In the genomic region with DNA sequence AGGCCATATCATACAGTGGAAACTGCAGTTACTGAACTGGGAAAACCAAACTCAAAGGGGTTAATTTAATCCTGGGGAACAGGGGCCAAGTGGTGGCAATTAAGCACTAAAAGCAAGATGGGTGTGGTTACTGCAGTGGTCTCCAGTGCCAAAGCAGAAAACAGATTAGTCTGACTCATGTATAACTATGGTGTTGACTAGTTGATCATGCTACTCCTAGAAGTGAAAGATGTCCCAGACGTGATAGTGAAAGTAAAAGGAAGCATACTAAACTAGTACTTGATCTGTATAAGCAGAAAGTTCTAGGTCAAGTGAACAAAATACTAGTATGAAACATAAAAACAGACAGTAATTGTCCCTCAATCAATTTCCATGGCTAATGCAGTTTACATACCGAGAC, we compare ENCODE assay signal across 20 cellular contexts.
A peak's percentile ranks its signal among the peaks of the same experiment; 100 is the strongest.
DNase-seq lines count a peak whose midpoint lies in the region; ATAC-seq, FAIRE-seq and TF ChIP-seq lines count a peak whose summit lies in the region.
"Had no signal": no experiment of that assay in that cellular context is flagged by ENCODE, and none has a peak within 500 bp of the region (broad histone marks: within the 10 kb centered on the region; RNA-seq: fewer than 3 reads in every experiment).

No MANE protein-coding gene starts in this region.

- RAD21 ChIA-PET in GM12878 (lab: Charles Lee; ENCODE audit: unreplicated experiment) = no interaction called here

- in situ Hi-C loops in GM12878 (cut with MboI) = no loop called here

- H3K27me3 ChIP-seq in MM.1S (replicated peaks; ENCODE audit: insufficient read depth, low read length) (no peaks in the 10 kb centered on the region), GM12878 (replicated peaks in 1 of 2; ENCODE audit: control insufficient read depth in 2 of 2, insufficient read depth in 2 of 2, low read length in 1 of 2) (no peaks in the 10 kb centered on the region), thyroid gland (no peaks in the 10 kb centered on the region)

- TF ChIP-seq POLR2A in GM12878 (IDR thresholded peaks at IDR 0.05; ENCODE audit: low read depth, low read length) (no peak), thyroid gland (IDR thresholded peaks at IDR 0.05) (no peak)

- no peaks in the 10 kb centered on the region for H3K4me1 ChIP-seq in MM.1S (ENCODE audit: low read length)
- H3K4me1 ChIP-seq in GM12878 (ENCODE audit: control insufficient read depth, insufficient read depth, low read length) = no peaks in the 10 kb centered on the region
- no peaks in the 10 kb centered on the region for H3K4me1 ChIP-seq in thyroid gland

- H3K9ac ChIP-seq in MM.1S (ENCODE audit: low read length) (no peak overlapping the region), GM12878 (ENCODE audit: control insufficient read depth, insufficient read depth, low read length) (no peak overlapping the region)

- no peaks in the 10 kb centered on the region for H3K4me1 Mint-ChIP-seq in activated CD4-positive, alpha-beta T cell treated with anti-CD3 and anti-CD28 coated beads for 36 hours
- H3K4me1 Mint-ChIP-seq: H9, T-cell had no signal

- no peak overlapping the region for H3K27ac Mint-ChIP-seq in activated CD4-positive, alpha-beta T cell treated with anti-CD3 and anti-CD28 coated beads for 36 hours
- H3K27ac Mint-ChIP-seq: H9, T-cell had no signal

- no peak for DNase-seq in activated CD4-positive, alpha-beta T cell treated with anti-CD3 and anti-CD28 coated beads for 36 hours
- DNase-seq in activated CD4-positive, alpha-beta T cell treated with anti-CD3 and anti-CD28 coated beads, Interleukin-2, amount 50 U/mL, for 48 hours = no peak
- DNase-seq in MM.1S = peak; percentile 38
- DNase-seq in GM12878 (ENCODE audit: low read depth, low spot score) = no peak
- no peak for DNase-seq in HCEC 1CT
- no peak for DNase-seq in thyroid gland
- DNase-seq: H9, NCI-H1105 treated with DMSO at 0.1 percent for 48 hours, NCI-H2029 treated with DMSO at 0.1 percent for 48 hours, NCI-H226, NCI-H510A treated with DMSO at 0.1 percent for 48 hours, SIG-M5, T-cell had no signal

- 33% methylated on average over 2 of the region's 2 CpGs for WGBS in GM12878 (ENCODE audit: insufficient coverage, insufficient replicate concordance, low lambda C conversion rate, missing lambda C conversion rate)
- 80 to 81% methylated on average over 2 of the region's 2 CpGs for WGBS in thyroid gland, 2 donors

- H3K9me3 ChIP-seq in MM.1S (replicated peaks; ENCODE audit: insufficient read depth, low read length) (no peaks in the 10 kb centered on the region), GM12878 (replicated peaks; ENCODE audit: control insufficient read depth, insufficient read depth, low read length) (no peaks in the 10 kb centered on the region), thyroid gland (no peaks in the 10 kb centered on the region)

- TF ChIP-seq CTCF in MM.1S (IDR thresholded peaks at IDR 0.05; ENCODE audit: low read length) (no peak), GM12878 (IDR thresholded peaks at IDR 0.05 in 2 of 3, conservative IDR thresholded peaks at IDR 0.05 in 1 of 3; ENCODE audit: control insufficient read depth in 2 of 3, extremely low read depth in 1 of 3, insufficient read depth in 1 of 3, low read depth in 3 of 3, low read length in 3 of 3) (no peak), thyroid gland (IDR thresholded peaks at IDR 0.05) (no peak)

- no peaks in the 10 kb centered on the region for H3K27me3 Mint-ChIP-seq in activated CD4-positive, alpha-beta T cell treated with anti-CD3 and anti-CD28 coated beads for 36 hours
- H3K27me3 Mint-ChIP-seq: T-cell had no signal

- no peak overlapping the region for H3K27ac ChIP-seq in MM.1S (ENCODE audit: low read length)
- H3K27ac ChIP-seq in GM12878 (ENCODE audit: control insufficient read depth, insufficient read depth) = no peak overlapping the region
- H3K27ac ChIP-seq in thyroid gland = no peak overlapping the region
- H3K27ac ChIP-seq: C4-2B had no signal

- H3K36me3 ChIP-seq in MM.1S (replicated peaks; ENCODE audit: insufficient read depth, low read length) (no peaks in the 10 kb centered on the region), GM12878 (ENCODE audit: control insufficient read depth in 2 of 2, insufficient read depth in 2 of 2, low read length in 1 of 2) (no peaks in the 10 kb centered on the region), thyroid gland (no peaks in the 10 kb centered on the region)

- no TSS peak for BruUV-seq in GM12878 (replicated peaks; lab: Mats Ljungman, UMichigan)

- intact Hi-C loops in activated CD4-positive, alpha-beta T cell treated with anti-CD3 and anti-CD28 coated beads for 36 hours (cut with DNase I, micrococcal nuclease) = no loop called here
- intact Hi-C loops in GM12878 (cut with micrococcal nuclease; ENCODE audit: unreplicated experiment) = no loop called here
- intact Hi-C loops in thyroid gland (cut with DNase I) = no loop called here

- TF ChIP-seq EP300 in GM12878 (IDR thresholded peaks at IDR 0.05; ENCODE audit: borderline replicate concordance in 1 of 2, control insufficient read depth in 1 of 2, low read depth in 2 of 2, low read length in 2 of 2) = no peak

- H3K4me2 ChIP-seq in MM.1S (ENCODE audit: low read depth, low read length) = no peak overlapping the region
- no peak overlapping the region for H3K4me2 ChIP-seq in GM12878 (ENCODE audit: control insufficient read depth, insufficient read depth)

- H3K79me2 ChIP-seq in MM.1S (ENCODE audit: low read length) (no peaks in the 10 kb centered on the region), GM12878 (ENCODE audit: control insufficient read depth, insufficient read depth, low read length) (no peaks in the 10 kb centered on the region)

- H4K20me1 ChIP-seq in MM.1S (ENCODE audit: insufficient read depth, low read length) = no peaks in the 10 kb centered on the region
- no peaks in the 10 kb centered on the region for H4K20me1 ChIP-seq in GM12878 (ENCODE audit: control insufficient read depth, insufficient read depth)

- no peaks in the 10 kb centered on the region for H3F3A ChIP-seq in MM.1S (ENCODE audit: insufficient read depth, low read length)

- no peak for TF ChIP-seq RAD21 in GM12878 (IDR thresholded peaks at IDR 0.05; ENCODE audit: insufficient read depth, low read depth, low read length)

- CTCF ChIA-PET in activated CD4-positive, alpha-beta T cell treated with anti-CD3 and anti-CD28 coated beads for 36 hours (lab: Charles Lee) = no interaction called here
- CTCF ChIA-PET in GM12878 (lab: Yijun Ruan, JAX) = no interaction called here

- H3K4me3 ChIP-seq in MM.1S (ENCODE audit: low read length) = no peak overlapping the region
- H3K4me3 ChIP-seq in GM12878 = no peak overlapping the region
- H3K4me3 ChIP-seq in thyroid gland (replicated peaks in 1 of 3) = no peak overlapping the region
- H3K4me3 ChIP-seq: K562 had no signal

- no peak overlapping the region for H2AFZ ChIP-seq in MM.1S (ENCODE audit: low read length)
- H2AFZ ChIP-seq in GM12878 (ENCODE audit: control insufficient read depth, low read depth, low read length) = no peak overlapping the region

- no peaks in the 10 kb centered on the region for H3K36me3 Mint-ChIP-seq in activated CD4-positive, alpha-beta T cell treated with anti-CD3 and anti-CD28 coated beads for 36 hours (ENCODE audit: low read depth)
- H3K36me3 Mint-ChIP-seq: T-cell had no signal

- SMC1A ChIA-PET in GM12878 (lab: Charles Lee; ENCODE audit: uncharacterized antibody, unreplicated experiment) = interaction anchor here (0.6 kb wide), 1 partner anchor 22 kb away, joined by 3 read pairs; no protein-coding TSS in a partner anchor

- H3K9me3 Mint-ChIP-seq in activated CD4-positive, alpha-beta T cell treated with anti-CD3 and anti-CD28 coated beads for 36 hours (ENCODE audit: low read depth) = peaks cover 2% of the 10 kb centered on the region
- H3K9me3 Mint-ChIP-seq: H9 had no signal

- ATAC-seq in activated CD4-positive, alpha-beta T cell treated with anti-CD3 and anti-CD28 coated beads for 36 hours = peak; percentile 33
- ATAC-seq in GM12878 (peak; percentile 73), GM18502 (IDR thresholded peaks at IDR 0.05; ENCODE audit: poor library complexity, unreplicated experiment) (no peak), HG03045 (IDR thresholded peaks at IDR 0.05; ENCODE audit: unreplicated experiment) (no peak)
- ATAC-seq: HepG2, K562, Panc1, T-cell had no signal

- no peak for FAIRE-seq in GM12878 (lab: Jason Lieb, UNC)
- FAIRE-seq: A204.1, HepG2, K562 had no signal

- H3K4me3 Mint-ChIP-seq in activated CD4-positive, alpha-beta T cell treated with anti-CD3 and anti-CD28 coated beads for 36 hours = no peak overlapping the region
- H3K4me3 Mint-ChIP-seq: H9, T-cell had no signal

- POLR2A ChIA-PET in activated CD4-positive, alpha-beta T cell treated with anti-CD3 and anti-CD28 coated beads for 36 hours (lab: Charles Lee) = no interaction called here
- POLR2A ChIA-PET in GM12878 (lab: Charles Lee) = no interaction called here

- no peaks in the 10 kb centered on the region for H3K9me2 ChIP-seq in MM.1S (replicated peaks; ENCODE audit: insufficient read depth, low read length)

TF ChIP-seq in GM12878, 131 proteins besides CTCF, POLR2A, EP300 and RAD21:
- no peak for TF ChIP-seq ZNF384 (IDR thresholded peaks at IDR 0.05; ENCODE audit: borderline replicate concordance, low read depth, low read length)
- TF ChIP-seq, protein P1, sequence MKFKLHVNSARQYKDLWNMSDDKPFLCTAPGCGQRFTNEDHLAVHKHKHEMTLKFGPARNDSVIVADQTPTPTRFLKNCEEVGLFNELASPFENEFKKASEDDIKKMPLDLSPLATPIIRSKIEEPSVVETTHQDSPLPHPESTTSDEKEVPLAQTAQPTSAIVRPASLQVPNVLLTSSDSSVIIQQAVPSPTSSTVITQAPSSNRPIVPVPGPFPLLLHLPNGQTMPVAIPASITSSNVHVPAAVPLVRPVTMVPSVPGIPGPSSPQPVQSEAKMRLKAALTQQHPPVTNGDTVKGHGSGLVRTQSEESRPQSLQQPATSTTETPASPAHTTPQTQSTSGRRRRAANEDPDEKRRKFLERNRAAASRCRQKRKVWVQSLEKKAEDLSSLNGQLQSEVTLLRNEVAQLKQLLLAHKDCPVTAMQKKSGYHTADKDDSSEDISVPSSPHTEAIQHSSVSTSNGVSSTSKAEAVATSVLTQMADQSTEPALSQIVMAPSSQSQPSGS (IDR thresholded peaks at IDR 0.05; ENCODE audit: low read length) = no peak
- TF ChIP-seq HDGF (IDR thresholded peaks at IDR 0.05) = no peak

Comparison
In these comparisons a context has a peak if more than half of its experiments do, and no peak if none do; other contexts are left out.
1. ATAC-seq: peak in activated CD4-positive, alpha-beta T cell treated with anti-CD3 and anti-CD28 coated beads for 36 hours (single experiment) and GM12878 (single experiment); none in GM18502 (single experiment) and HG03045 (single experiment).